ENCODE assay signal across 18 cellular contexts in the genomic region with DNA sequence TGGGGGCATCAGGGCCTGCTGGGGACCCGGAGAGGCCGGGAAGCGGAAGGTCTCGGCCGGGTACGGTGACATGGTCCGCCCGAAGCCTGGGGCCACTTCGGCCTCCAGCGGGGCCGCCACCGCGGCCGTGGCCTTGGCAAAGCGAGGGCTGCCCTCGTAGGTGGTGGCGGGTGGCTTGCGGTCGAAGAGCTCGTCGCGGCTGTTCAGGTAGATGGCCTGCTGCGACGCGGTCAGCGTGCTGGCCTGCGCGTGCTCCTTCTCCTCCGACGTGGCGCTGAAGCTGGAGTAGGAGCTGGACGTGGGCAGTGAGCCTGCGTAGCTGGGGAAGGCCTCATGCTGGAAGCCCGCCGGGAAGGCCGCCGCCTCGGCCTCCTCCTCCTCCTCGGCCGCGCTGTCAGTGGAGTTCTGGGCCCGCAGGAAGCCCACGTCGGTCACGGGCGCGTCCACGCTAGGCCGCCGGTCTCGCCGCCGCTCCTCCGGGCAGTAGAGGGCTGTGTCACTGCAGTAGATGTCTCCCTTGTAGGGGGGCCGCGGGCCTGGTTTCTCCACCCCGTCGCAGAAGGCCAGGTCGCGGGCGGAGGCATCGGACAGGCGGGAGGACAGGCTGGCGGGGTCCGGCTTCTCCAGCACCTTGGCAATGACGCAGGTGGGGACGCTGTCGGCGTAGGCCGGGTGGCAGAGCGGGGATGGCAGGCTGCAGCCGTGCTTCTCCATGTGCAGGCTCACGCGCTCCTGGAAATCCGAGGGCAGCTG. TPM values are rescaled to one million over a fixed set of nuclear protein-coding genes. Genes with fewer than 3 reads are reported as not detected.
DNase-seq lines count a peak whose midpoint lies in the region; ATAC-seq and TF ChIP-seq lines count a peak whose summit lies in the region.
"Had no signal": no experiment of that assay in that cellular context is flagged by ENCODE, and none has a peak within 500 bp of the region (broad histone marks: within the 10 kb centered on the region; RNA-seq: fewer than 3 reads in every experiment).

No MANE protein-coding gene starts in this region.

- no peak overlapping the region for H3K4me3 ChIP-seq in ovary
- H3K4me3 ChIP-seq: gastrocnemius medialis had no signal

- intact Hi-C loops in cardiac septum (cut with DNase I) (no loop called here), ovary (cut with DNase I) (no loop called here)

- ATAC-seq in HG03432 (IDR thresholded peaks at IDR 0.05; ENCODE audit: unreplicated experiment) = no peak
- ATAC-seq: activated naive CD4-positive, alpha-beta T cell treated with anti-CD3 and anti-CD28 coated beads, Interleukin-2, amount 50 U/mL, for 72 hours; gastrocnemius medialis; stimulated activated naive B cell treated with anti-CD40 and anti-IgM and Interleukin-4, amounts not matched to agents 10 μg/mL and 1 μg/mL and 100 μg/mL, for 72 hours had no signal

- peaks cover 4% of the 10 kb centered on the region for H3K4me1 ChIP-seq in ovary (ENCODE audit: insufficient read depth)
- H3K4me1 ChIP-seq: gastrocnemius medialis, parathyroid adenoma had no signal

- no peak for TF ChIP-seq EP300 in ovary (IDR thresholded peaks at IDR 0.05)

- WGBS in ovary, 3 donors = 96 to 98% (median 97%) methylated on average over 75 of the region's 75 CpGs

- H3K9me3 ChIP-seq in ovary = no peaks in the 10 kb centered on the region
- H3K9me3 ChIP-seq: gastrocnemius medialis had no signal

- H3K27ac ChIP-seq in ovary = no peak overlapping the region
- H3K27ac ChIP-seq: gastrocnemius medialis, HL-60, parathyroid adenoma had no signal

- H3K27me3 ChIP-seq in ovary = no peaks in the 10 kb centered on the region
- H3K27me3 ChIP-seq: gastrocnemius medialis had no signal

- no peak for TF ChIP-seq POLR2A in ovary (IDR thresholded peaks at IDR 0.05)

- TF ChIP-seq CTCF in ovary (IDR thresholded peaks at IDR 0.05) = no peak

- DNase-seq in stimulated activated CD4-positive, alpha-beta T cell treated with anti-CD3 and anti-CD28 coated beads, Interleukin-1b, Interleukin-23, amount 100 ng/mL, for 48 hours = peak; percentile 0
- DNase-seq in stimulated activated CD4-positive, alpha-beta T cell treated with anti-CD3 and anti-CD28 coated beads, Interleukin-2, amount 100 ng/mL, for 24 hours = no peak
- DNase-seq in cardiac septum (ENCODE audit: low spot score) (peak; percentile 70), ovary (peak in 4 of 5 donors; percentile 17 to 36 (median 28)), COLO668 (lab: John Stamatoyannopoulos, UW; ENCODE audit: unreplicated experiment) (no peak), retina (no peak)
- DNase-seq: activated CD4-positive, alpha-beta T cell treated with anti-CD3 and anti-CD28 coated beads, Interleukin-2, amount 50 U/mL, for 48 hours; dermis blood vessel endothelial cell; EL; NCI-H187; NK-92 treated with Interleukin-12 subunit alpha and Interleukin-12 subunit beta, amount 100 ng/mL, for 24 hours; stimulated activated naive B cell treated with anti-CD40 and anti-IgM and Interleukin-4, amounts not matched to agents 10 μg/mL and 1 μg/mL and 100 μg/mL, for 72 hours had no signal

- no peaks in the 10 kb centered on the region for H3K36me3 ChIP-seq in ovary
- H3K36me3 ChIP-seq: gastrocnemius medialis had no signal

RNA-seq across cellular contexts. Expression of a gene that starts 48.5 kb away (rescaled TPM):
- total RNA-seq in cardiac septum (1.2 TPM), ovary (10 to 100 TPM in 1 of 7 donors, 1 to 10 TPM in 6; 1.8 to 11.0 (median 5.2) TPM)
- 1 to 10 TPM in 1 of 2 donors, under 1 TPM in 1; 0.35 to 1.9 TPM for polyA plus RNA-seq in ovary
- total RNA-seq: RPMI7951 had no signal

Comparison
In these comparisons a context has a peak if more than half of its experiments do, and no peak if none do; other contexts are left out.
1. DNase-seq: peak in stimulated activated CD4-positive, alpha-beta T cell treated with anti-CD3 and anti-CD28 coated beads, Interleukin-1b, Interleukin-23, amount 100 ng/mL, for 48 hours (single experiment), cardiac septum (single experiment) and ovary (4 of 5); none in stimulated activated CD4-positive, alpha-beta T cell treated with anti-CD3 and anti-CD28 coated beads, Interleukin-2, amount 100 ng/mL, for 24 hours (0 of 2), COLO668 (single experiment) and retina (single experiment).